11 cellular contexts compared by ENCODE assay signal in genomic region chr15:41791970-41792637, GRCh38. TPM values are rescaled to one million over a fixed set of nuclear protein-coding genes. Genes with fewer than 3 reads are reported as not detected.
A peak's percentile ranks its signal among the peaks of the same experiment; 100 is the strongest.
DNase-seq lines count a peak whose midpoint lies in the region; ATAC-seq and TF ChIP-seq lines count a peak whose summit lies in the region.
"Had no signal": no experiment of that assay in that cellular context is flagged by ENCODE, and none has a peak within 500 bp of the region (broad histone marks: within the 10 kb centered on the region; RNA-seq: fewer than 3 reads in every experiment).

No MANE protein-coding gene starts in this region.

- no peak overlapping the region for H3K4me3 Mint-ChIP-seq in activated CD4-positive, alpha-beta T cell treated with anti-CD3 and anti-CD28 coated beads, Interleukin-2, amount 10 ng/mL, durations not matched to agents 7 days and 5 days
- no peak overlapping the region for H3K4me3 Mint-ChIP-seq in central memory CD8-positive, alpha-beta T cell

- H3K27ac Mint-ChIP-seq in activated CD4-positive, alpha-beta T cell treated with anti-CD3 and anti-CD28 coated beads, Interleukin-2, amount 10 ng/mL, durations not matched to agents 7 days and 5 days: peak overlapping the region; percentile 84
- peak overlapping the region; percentile 47 for H3K27ac Mint-ChIP-seq in central memory CD8-positive, alpha-beta T cell (ENCODE audit: low read depth)

- POLR2A ChIA-PET in activated CD4-positive, alpha-beta T cell treated with anti-CD3 and anti-CD28 coated beads, Interleukin-2, amount 10 ng/mL, durations not matched to agents 7 days and 5 days (lab: Charles Lee): interaction anchor here (0.7 kb wide), 1 partner anchor 986 kb away, joined by 5 read pairs; no protein-coding TSS in a partner anchor

- no peak for TF ChIP-seq CTCF in coronary artery (IDR thresholded peaks at IDR 0.05)

- no peaks in the 10 kb centered on the region for H3K27me3 ChIP-seq in skeletal muscle tissue (ENCODE audit: control insufficient read depth in 3 of 3, insufficient read depth in 3 of 3, low read length in 3 of 3)

- ATAC-seq in central memory CD8-positive, alpha-beta T cell (replicated peaks; ENCODE audit: extremely low read depth, poor library complexity, severe bottlenecking): no peak
- ATAC-seq: naive thymus-derived CD4-positive, alpha-beta T cell had no signal

- no peaks in the 10 kb centered on the region for H3K36me3 ChIP-seq in skeletal muscle tissue (ENCODE audit: control insufficient read depth in 3 of 3, insufficient read depth in 3 of 3, low read length in 3 of 3)

- no peaks in the 10 kb centered on the region for H3K9me3 ChIP-seq in skeletal muscle tissue (ENCODE audit: control insufficient read depth in 3 of 3, low read length in 3 of 3)

- peak overlapping the region in 1 of 3 donors; percentile 45 for H3K9ac ChIP-seq in skeletal muscle tissue (ENCODE audit: low read depth in 1 of 3, low read length in 3 of 3)

- H3K4me1 ChIP-seq in skeletal muscle tissue (ENCODE audit: control insufficient read depth in 3 of 3, insufficient read depth in 3 of 3, low read length in 3 of 3): peaks cover 36 to 57% (median 52%) of the 10 kb centered on the region in 3 donors

- no peaks in the 10 kb centered on the region for H3K27me3 Mint-ChIP-seq in activated CD4-positive, alpha-beta T cell treated with anti-CD3 and anti-CD28 coated beads, Interleukin-2, amount 10 ng/mL, durations not matched to agents 7 days and 5 days
- H3K27me3 Mint-ChIP-seq in central memory CD8-positive, alpha-beta T cell: no peaks in the 10 kb centered on the region
- H3K27me3 Mint-ChIP-seq: activated CD4-positive, alpha-beta memory T cell treated with anti-CD3 and anti-CD28 coated beads, Interleukin-2, amount 10 ng/mL, durations not matched to agents 7 days and 5 days; naive thymus-derived CD4-positive, alpha-beta T cell had no signal

- CTCF ChIA-PET in activated CD4-positive, alpha-beta T cell treated with anti-CD3 and anti-CD28 coated beads, Interleukin-2, amount 10 ng/mL, durations not matched to agents 7 days and 5 days (lab: Charles Lee): interaction anchor here (0.7 to 2.0 kb wide), 7 partner anchors 9 to 32 kb away, joined by 3 to 9 read pairs (median 3); partner anchors contain the start of gene MAPKBP1

- H3K27ac ChIP-seq in skeletal muscle tissue (ENCODE audit: low read depth, low read length) (peak overlapping the region; percentile 61), coronary artery (no peak overlapping the region)

- H3K4me1 Mint-ChIP-seq in activated CD4-positive, alpha-beta T cell treated with anti-CD3 and anti-CD28 coated beads, Interleukin-2, amount 10 ng/mL, durations not matched to agents 7 days and 5 days: peaks cover 63% of the 10 kb centered on the region
- peaks cover 50% of the 10 kb centered on the region for H3K4me1 Mint-ChIP-seq in central memory CD8-positive, alpha-beta T cell

- no peak for DNase-seq in activated CD4-positive, alpha-beta T cell treated with anti-CD3 and anti-CD28 coated beads, Interleukin-2, amount 10 ng/mL, durations not matched to agents 7 days and 5 days
- DNase-seq in activated CD4-positive, alpha-beta T cell treated with anti-CD3 and anti-CD28 coated beads for 4 hours: no peak
- DNase-seq in NCI-H2171 (lab: John Stamatoyannopoulos, UW): peak; percentile 72
- no peak for DNase-seq in central memory CD8-positive, alpha-beta T cell (ENCODE audit: low spot score in 2 of 2)
- no peak for DNase-seq in coronary artery (ENCODE audit: low spot score)
- DNase-seq in NCI-H1930 (lab: John Stamatoyannopoulos, UW): no peak
- DNase-seq in Kasumi-1 (lab: John Stamatoyannopoulos, UW): no peak
- DNase-seq: activated CD4-positive, alpha-beta memory T cell treated with anti-CD3 and anti-CD28 coated beads, Interleukin-2, amount 10 ng/mL, durations not matched to agents 7 days and 5 days; GOT3; naive thymus-derived CD4-positive, alpha-beta T cell had no signal

- no peaks in the 10 kb centered on the region for H3K9me3 Mint-ChIP-seq in activated CD4-positive, alpha-beta T cell treated with anti-CD3 and anti-CD28 coated beads, Interleukin-2, amount 10 ng/mL, durations not matched to agents 7 days and 5 days
- no peaks in the 10 kb centered on the region for H3K9me3 Mint-ChIP-seq in central memory CD8-positive, alpha-beta T cell
- H3K9me3 Mint-ChIP-seq: activated CD4-positive, alpha-beta memory T cell treated with anti-CD3 and anti-CD28 coated beads, Interleukin-2, amount 10 ng/mL, durations not matched to agents 7 days and 5 days; naive thymus-derived CD4-positive, alpha-beta T cell had no signal

- no peaks in the 10 kb centered on the region for H3K36me3 Mint-ChIP-seq in activated CD4-positive, alpha-beta T cell treated with anti-CD3 and anti-CD28 coated beads, Interleukin-2, amount 10 ng/mL, durations not matched to agents 7 days and 5 days (ENCODE audit: low read depth)
- H3K36me3 Mint-ChIP-seq in central memory CD8-positive, alpha-beta T cell (ENCODE audit: insufficient read depth): no peaks in the 10 kb centered on the region

- H3K4me3 ChIP-seq in skeletal muscle tissue (ENCODE audit: low read length in 3 of 3): no peak overlapping the region
- no peak overlapping the region for H3K4me3 ChIP-seq in coronary artery

RNA-seq across cellular contexts. Expression of gene MAPKBP1, which starts 17.8 kb away (rescaled TPM):
- 10 to 100 TPM; 29.8 to 31.2 TPM for total RNA-seq in activated CD4-positive, alpha-beta T cell treated with anti-CD3 and anti-CD28 coated beads, Interleukin-2, amount 10 ng/mL, durations not matched to agents 7 days and 5 days
- total RNA-seq in skeletal muscle tissue: 10.4 TPM

RNA-seq across cellular contexts. Expression of gene JMJD7, which starts 35.8 kb away (rescaled TPM):
- total RNA-seq in activated CD4-positive, alpha-beta T cell treated with anti-CD3 and anti-CD28 coated beads, Interleukin-2, amount 10 ng/mL, durations not matched to agents 7 days and 5 days: 10 to 100 TPM; 23.9 to 28.4 TPM
- total RNA-seq in skeletal muscle tissue: 1.0 TPM

RNA-seq across cellular contexts. Expression of gene PLA2G4B, which starts 46.5 kb away (rescaled TPM):
- 10 to 100 TPM; 10.5 to 17.0 TPM for total RNA-seq in activated CD4-positive, alpha-beta T cell treated with anti-CD3 and anti-CD28 coated beads, Interleukin-2, amount 10 ng/mL, durations not matched to agents 7 days and 5 days
- 1.6 TPM for total RNA-seq in skeletal muscle tissue

Comparison
In these comparisons a context has a peak if more than half of its experiments do, and no peak if none do; other contexts are left out.
1. RNA of gene JMJD7, which starts 35.8 kb away (total RNA-seq): 23.9 to 28.4 TPM in activated CD4-positive, alpha-beta T cell treated with anti-CD3 and anti-CD28 coated beads, Interleukin-2, amount 10 ng/mL, durations not matched to agents 7 days and 5 days; 1.0 TPM in skeletal muscle tissue (single experiment); every median in the first group is over 10 times any median in the second.